Comparison of ENCODE assay signal across 8 cellular contexts in the genomic region with DNA sequence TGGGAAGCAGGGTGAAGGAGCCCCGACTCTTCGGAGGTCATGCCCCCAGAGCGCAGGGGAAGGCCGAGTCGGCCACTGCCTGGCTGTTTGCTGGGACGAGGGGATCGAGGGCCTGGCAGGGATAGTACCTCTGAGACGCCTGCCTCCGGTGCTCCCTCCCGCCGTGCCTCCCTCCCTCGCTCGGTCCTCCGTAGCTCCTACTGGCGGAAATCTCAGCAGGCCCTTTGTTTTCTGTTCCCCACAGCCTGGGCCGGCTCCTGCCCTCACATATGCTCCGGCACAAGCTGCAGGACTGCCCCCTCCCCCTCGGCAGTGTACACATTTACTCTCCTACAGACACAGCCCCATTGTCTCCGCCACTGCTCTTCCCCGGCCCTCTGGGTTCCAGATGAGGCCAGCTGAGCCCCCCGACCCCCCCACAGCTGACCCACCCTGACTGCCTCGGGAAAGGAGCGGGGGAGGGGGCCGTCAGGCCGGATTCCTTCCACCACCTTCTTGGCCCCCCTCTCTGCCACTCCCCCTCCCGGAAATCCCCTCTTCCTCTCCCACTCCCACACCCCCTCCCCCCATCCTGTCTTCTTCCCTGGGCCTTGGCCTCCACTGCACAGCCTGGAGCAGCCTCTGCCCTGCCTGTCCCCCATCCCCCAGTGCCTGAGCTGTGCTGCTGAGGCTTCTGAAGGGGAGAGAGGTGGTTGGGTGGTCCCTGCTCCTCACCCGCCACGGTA. TPM values are rescaled to one million over a fixed set of nuclear protein-coding genes. Genes with fewer than 3 reads are reported as not detected.
DNase-seq lines count a peak whose midpoint lies in the region; ATAC-seq and TF ChIP-seq lines count a peak whose summit lies in the region.

No MANE protein-coding gene starts in this region.

- H3K4me3 ChIP-seq in DOHH2 (ENCODE audit: low read length) (peak overlapping the region; percentile 97), MG63 (peak overlapping the region; percentile 99), WERI-Rb-1 (ENCODE audit: low read depth, low read length) (peak overlapping the region; percentile 87), fibroblast of mammary gland (ENCODE audit: control insufficient read depth, low read depth, low read length) (peak overlapping the region; percentile 85), uterus (peak overlapping the region; percentile 49 to 77)

- H3K9me3 Mint-ChIP-seq in naive B cell, result no peaks in the 10 kb centered on the region

- intact Hi-C loops in uterus (cut with DNase I; ENCODE audit: low total_unique reads), result no loop called here

- H3K79me2 ChIP-seq in DOHH2 (ENCODE audit: control insufficient read depth, low read length), result peaks cover 60% of the 10 kb centered on the region

- peaks cover 20% of the 10 kb centered on the region for H4K20me1 ChIP-seq in DOHH2 (ENCODE audit: control insufficient read depth, insufficient read depth, low read depth, low read length)

- DNase-seq in MG63 (peak; percentile 59), WERI-Rb-1 (peak; percentile 58), fibroblast of mammary gland (ENCODE audit: low read depth) (peak; percentile 39), naive B cell (peak; percentile 33), uterus (peak; percentile 46 to 51)
- DNase-seq in activated CD4-positive, CD25-positive, alpha-beta regulatory T cell treated with anti-CD3 and anti-CD28 coated beads, Interleukin-2, amount 50 U/mL, for 72 hours, result no peak

- H3K27me3 ChIP-seq in DOHH2 (ENCODE audit: control insufficient read depth, low read length) (no peaks in the 10 kb centered on the region), MG63 (no peaks in the 10 kb centered on the region), WERI-Rb-1 (ENCODE audit: insufficient read depth, low read depth, severe bottlenecking) (no peaks in the 10 kb centered on the region), uterus (no peaks in the 10 kb centered on the region)

- ATAC-seq in naive B cell (ENCODE audit: low read depth in 2 of 2) (no peak), HG03045 (IDR thresholded peaks at IDR 0.05; ENCODE audit: unreplicated experiment) (no peak)

- H3K9me2 ChIP-seq in DOHH2 (replicated peaks; ENCODE audit: control insufficient read depth, low read length), result no peaks in the 10 kb centered on the region

- H3K9me3 ChIP-seq in DOHH2 (ENCODE audit: control insufficient read depth, insufficient read depth, low read length) (no peaks in the 10 kb centered on the region), MG63 (no peaks in the 10 kb centered on the region), WERI-Rb-1 (ENCODE audit: severe bottlenecking) (no peaks in the 10 kb centered on the region), uterus (no peaks in the 10 kb centered on the region)

- H3K27ac ChIP-seq in DOHH2 (ENCODE audit: low read depth, low read length) (peak overlapping the region; percentile 90), WERI-Rb-1 (peak overlapping the region; percentile 93), uterus (peak overlapping the region; percentile 86 to 91)

- TF ChIP-seq POLR2A in uterus (IDR thresholded peaks at IDR 0.05), result peak in 1 of 2 donors; percentile 39

- peaks cover 74% of the 10 kb centered on the region for H3K36me3 ChIP-seq in DOHH2 (ENCODE audit: control insufficient read depth, low read length)
- H3K36me3 ChIP-seq in MG63, result peaks cover 51% of the 10 kb centered on the region
- peaks cover 57% of the 10 kb centered on the region for H3K36me3 ChIP-seq in WERI-Rb-1
- no peaks in the 10 kb centered on the region for H3K36me3 ChIP-seq in uterus

- H3K27ac Mint-ChIP-seq in naive B cell, result peak overlapping the region; percentile 94 to 99 (median 97)

- H3K4me1 Mint-ChIP-seq in naive B cell, result peaks cover 53 to 74% (median 67%) of the 10 kb centered on the region in 3 donors

- H3K4me2 ChIP-seq in DOHH2 (ENCODE audit: low read length), result peak overlapping the region; percentile 99

- H3K4me1 ChIP-seq in DOHH2 (ENCODE audit: control insufficient read depth, low read length), result peaks cover 60% of the 10 kb centered on the region
- H3K4me1 ChIP-seq in uterus, result peaks cover 0 to 11% of the 10 kb centered on the region in 2 donors

- H3K27me3 Mint-ChIP-seq in naive B cell, result no peaks in the 10 kb centered on the region

- TF ChIP-seq CTCF in DOHH2 (IDR thresholded peaks at IDR 0.05; ENCODE audit: low read depth, low read length, poor library complexity, severe bottlenecking), result no peak
- no peak for TF ChIP-seq CTCF in WERI-Rb-1 (IDR thresholded peaks at IDR 0.05; ENCODE audit: low read depth, low read length)
- TF ChIP-seq CTCF in fibroblast of mammary gland (conservative IDR thresholded peaks at IDR 0.05; ENCODE audit: control insufficient read depth, insufficient read depth, low read depth, low read length), result no peak
- TF ChIP-seq CTCF in uterus (IDR thresholded peaks at IDR 0.05), result no peak

- H3K36me3 Mint-ChIP-seq in naive B cell, result no peaks in the 10 kb centered on the region

- peak overlapping the region; percentile 72 to 96 (median 93) for H3K4me3 Mint-ChIP-seq in naive B cell

- peaks cover 33% of the 10 kb centered on the region for H3F3A ChIP-seq in DOHH2 (ENCODE audit: control insufficient read depth, insufficient read depth)

RNA-seq across cellular contexts. Expression of gene TRAF4, which starts 1.4 kb away (rescaled TPM):
- 26.1 and 115 TPM in 2 replicates for total RNA-seq in MG63 (2014; rRNA removed; shearing (Covaris generic); ENCODE audit: low replicate concordance)
- 10 to 100 TPM in 4 of 6 donors, 1 to 10 TPM in 2; 5.4 to 17.1 (median 12.0) TPM for polyA plus RNA-seq in naive B cell (ENCODE audit: low read depth in 6 of 6)
- total RNA-seq in uterus, result 10 to 100 TPM in 2 of 4 donors, under 1 TPM in 2; under 0.01 to 22.4 (median 11.4) TPM

RNA-seq across cellular contexts. Expression of gene NEK8, which starts 16.6 kb away (rescaled TPM):
- total RNA-seq in MG63 (2014; rRNA removed; shearing (Covaris generic); ENCODE audit: low replicate concordance), result 0.69 and 4.0 TPM in 2 replicates
- polyA plus RNA-seq in naive B cell (ENCODE audit: low read depth in 6 of 6), result 10 to 100 TPM; 14.5 to 26.1 (median 19.6) TPM
- 1 to 10 TPM in 3 of 4 donors, not detected in 1; 1.2 to 5.0 (median 1.3) TPM for total RNA-seq in uterus

RNA-seq across cellular contexts. Expression of gene TLCD1, which starts 19.2 kb away (rescaled TPM):
- total RNA-seq in MG63 (2014; rRNA removed; shearing (Covaris generic); ENCODE audit: low replicate concordance), result 6.7 and 26.1 TPM in 2 replicates
- 1 to 10 TPM in 1 of 6 donors, under 1 TPM in 1, not detected in 4; 0.93 to 1.2 TPM for polyA plus RNA-seq in naive B cell (ENCODE audit: low read depth in 6 of 6)
- 1 to 10 TPM in 2 of 4 donors, not detected in 2; 1.3 to 1.4 TPM for total RNA-seq in uterus

RNA-seq across cellular contexts. Expression of gene RPL23A, which starts 25.4 kb away (rescaled TPM):
- total RNA-seq in MG63 (2014; rRNA removed; shearing (Covaris generic); ENCODE audit: low replicate concordance), result 768 and 1,491 TPM in 2 replicates
- 1,000 to 10,000 TPM; 5,077 to 6,780 (median 5,627) TPM for polyA plus RNA-seq in naive B cell (ENCODE audit: low read depth in 6 of 6)
- 1,000 to 10,000 TPM in 2 of 4 donors, 100 to 1,000 TPM in 2; 244 to 1,659 (median 911) TPM for total RNA-seq in uterus

RNA-seq across cellular contexts. Expression of gene RAB34, which starts 27.5 kb away (rescaled TPM):
- 445 and 645 TPM in 2 replicates for total RNA-seq in MG63 (2014; rRNA removed; shearing (Covaris generic); ENCODE audit: low replicate concordance)
- polyA plus RNA-seq in naive B cell (ENCODE audit: low read depth in 6 of 6), result 10 to 100 TPM; 11.6 to 22.6 (median 18.2) TPM
- 100 to 1,000 TPM; 113 to 411 (median 126) TPM for total RNA-seq in uterus
